14 cellular contexts compared by ENCODE assay signal in the genomic region with DNA sequence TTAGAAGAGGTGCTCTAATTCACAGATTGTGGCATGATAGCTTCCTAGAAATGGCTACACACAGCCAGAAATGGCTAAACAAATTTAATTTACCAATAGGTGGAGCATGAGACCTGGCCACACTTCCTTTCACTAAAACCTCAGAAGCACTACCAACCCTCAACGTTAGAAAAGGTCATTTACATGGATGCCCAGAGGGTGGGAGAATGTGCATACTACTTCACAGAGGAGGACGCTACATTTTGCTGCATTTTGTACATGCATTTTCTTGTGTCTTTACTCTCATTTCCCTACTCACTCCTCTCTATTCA. TPM values are rescaled to one million over a fixed set of nuclear protein-coding genes. Genes with fewer than 3 reads are reported as not detected.
DNase-seq lines count a peak whose midpoint lies in the region; ATAC-seq and TF ChIP-seq lines count a peak whose summit lies in the region.
"Had no signal": no experiment of that assay in that cellular context is flagged by ENCODE, and none has a peak within 500 bp of the region (broad histone marks: within the 10 kb centered on the region; RNA-seq: fewer than 3 reads in every experiment).

No MANE protein-coding gene starts in this region.

- no peak overlapping the region for H3K4me2 ChIP-seq in mesendoderm (ENCODE audit: low read length)

- no peaks in the 10 kb centered on the region for H3K9me3 ChIP-seq in CD8-positive, alpha-beta T cell (ENCODE audit: low read length)
- H3K9me3 ChIP-seq: prostate gland had no signal

- no peak overlapping the region for H2BK15ac ChIP-seq in mesendoderm (replicated peaks; ENCODE audit: low read depth)

- H3K79me2 ChIP-seq in mesendoderm (ENCODE audit: control insufficient read depth, insufficient read depth, low read length), result no peaks in the 10 kb centered on the region

- H3K4ac ChIP-seq in mesendoderm (ENCODE audit: low read depth, low read length), result no peak overlapping the region

- no peak overlapping the region for H2BK120ac ChIP-seq in mesendoderm (ENCODE audit: low read depth, low read length)

- no peak overlapping the region for H4K5ac ChIP-seq in mesendoderm (ENCODE audit: low read length)

- no peak overlapping the region for H3K56ac ChIP-seq in mesendoderm (ENCODE audit: low read length)

- no peak overlapping the region for H3K9ac ChIP-seq in mesendoderm (ENCODE audit: low read length)

- intact Hi-C loops in CD8-positive, alpha-beta T cell (cut with DNase I, micrococcal nuclease), result no loop called here

- H3K36me3 ChIP-seq in CD8-positive, alpha-beta T cell (ENCODE audit: insufficient read depth, low read length), result no peaks in the 10 kb centered on the region
- H3K36me3 ChIP-seq in mesendoderm (ENCODE audit: control insufficient read depth, insufficient read depth, low read length), result no peaks in the 10 kb centered on the region
- H3K36me3 ChIP-seq: heart right ventricle, prostate gland had no signal

- whole genome bisulfite sequencing in mesendoderm (ENCODE audit: extremely low coverage, insufficient coverage, low lambda C conversion rate), result no CpG with 5 or more reads among the region's 2 CpGs

- H2BK5ac ChIP-seq in mesendoderm (ENCODE audit: low read length), result no peak overlapping the region

- H4K8ac ChIP-seq in mesendoderm (ENCODE audit: low read depth, low read length), result no peak overlapping the region

- no peaks in the 10 kb centered on the region for H3K27me3 ChIP-seq in CD8-positive, alpha-beta T cell (ENCODE audit: insufficient read depth, low read length)
- H3K27me3 ChIP-seq in mesendoderm (ENCODE audit: insufficient read depth, low read length, poor library complexity), result no peaks in the 10 kb centered on the region
- H3K27me3 ChIP-seq: heart right ventricle had no signal

- no peak overlapping the region for H3K18ac ChIP-seq in mesendoderm (ENCODE audit: low read length)

- no peaks in the 10 kb centered on the region for H3K79me1 ChIP-seq in mesendoderm (ENCODE audit: low read length)

- peaks cover 40% of the 10 kb centered on the region for H3K4me1 Mint-ChIP-seq in CD8-positive, alpha-beta T cell (ENCODE audit: low read depth)

- H3K23ac ChIP-seq in mesendoderm (ENCODE audit: low read length), result no peak overlapping the region

- POLR2A ChIA-PET in CD8-positive, alpha-beta T cell (lab: Charles Lee), result no interaction called here

- CTCF ChIA-PET in CD8-positive, alpha-beta T cell (lab: Charles Lee), result interaction anchor here (1.0 kb wide), 1 partner anchor 53 kb away, joined by 3 read pairs; no protein-coding TSS in a partner anchor

- H3K4me3 Mint-ChIP-seq in CD8-positive, alpha-beta T cell, result no peak overlapping the region

- no peaks in the 10 kb centered on the region for H3K27me3 Mint-ChIP-seq in CD8-positive, alpha-beta T cell (ENCODE audit: low read depth)

- TF ChIP-seq CTCF in CD8-positive, alpha-beta T cell (IDR thresholded peaks at IDR 0.05), result no peak

- no peaks in the 10 kb centered on the region for H3K9me3 Mint-ChIP-seq in CD8-positive, alpha-beta T cell
- peaks cover 0 to 7% of the 10 kb centered on the region in 2 donors for H3K9me3 Mint-ChIP-seq in activated naive CD4-positive, alpha-beta T cell treated with anti-CD3 and anti-CD28 coated beads, Interleukin-2, amount 50 U/mL, for 72 hours

- H3K36me3 Mint-ChIP-seq in CD8-positive, alpha-beta T cell, result no peaks in the 10 kb centered on the region
- H3K36me3 Mint-ChIP-seq in activated naive CD4-positive, alpha-beta T cell treated with anti-CD3 and anti-CD28 coated beads, Interleukin-2, amount 50 U/mL, for 72 hours, result peaks cover 0 to 9% of the 10 kb centered on the region in 2 donors

- peaks cover 13% of the 10 kb centered on the region for H3K4me1 ChIP-seq in CD8-positive, alpha-beta T cell (ENCODE audit: insufficient read depth, low read length)
- no peaks in the 10 kb centered on the region for H3K4me1 ChIP-seq in mesendoderm (ENCODE audit: control insufficient read depth, low read depth, low read length)

- H3K27ac Mint-ChIP-seq in CD8-positive, alpha-beta T cell, result peak overlapping the region; percentile 60
- peak overlapping the region in 1 of 2 donors; percentile 17 for H3K27ac Mint-ChIP-seq in activated naive CD4-positive, alpha-beta T cell treated with anti-CD3 and anti-CD28 coated beads, Interleukin-2, amount 50 U/mL, for 72 hours

- no peak overlapping the region for H3K27ac ChIP-seq in CD8-positive, alpha-beta T cell (ENCODE audit: low read depth, low read length)
- no peak overlapping the region for H3K27ac ChIP-seq in mesendoderm (ENCODE audit: low read depth, low read length)
- H3K27ac ChIP-seq: prostate gland had no signal

- H2AK5ac ChIP-seq in mesendoderm (ENCODE audit: low read length), result no peak overlapping the region

- no peak for DNase-seq in CD8-positive, alpha-beta T cell
- DNase-seq in Jurkat, Clone E6-1 (ENCODE audit: low read depth, low spot score), result peak; percentile 56
- no peak for DNase-seq in activated naive CD4-positive, alpha-beta T cell treated with anti-CD3 and anti-CD28 coated beads, Interleukin-2, amount 50 U/mL, for 72 hours (ENCODE audit: low spot score in 2 of 2)
- DNase-seq in mesendoderm (peak; percentile 18), OCI-M2 (lab: John Stamatoyannopoulos, UW; ENCODE audit: unreplicated experiment) (no peak), iPS-NIHi11 (ENCODE audit: low spot score) (no peak)
- DNase-seq: amygdala; heart right ventricle; stimulated activated CD4-positive, alpha-beta T cell treated with anti-CD3 and anti-CD28 coated beads, Interleukin-4, amount 100 ng/mL, for 24 hours had no signal

- no peak overlapping the region for H3K4me3 ChIP-seq in CD8-positive, alpha-beta T cell (ENCODE audit: low read depth, low read length)
- H3K4me3 ChIP-seq in Jurkat, Clone E6-1 (ENCODE audit: low read length), result no peak overlapping the region
- no peak overlapping the region for H3K4me3 ChIP-seq in mesendoderm (ENCODE audit: low read length)
- H3K4me3 ChIP-seq: heart right ventricle, prostate gland had no signal

- ATAC-seq in CD8-positive, alpha-beta T cell, result no peak
- ATAC-seq in activated naive CD4-positive, alpha-beta T cell treated with anti-CD3 and anti-CD28 coated beads, Interleukin-2, amount 50 U/mL, for 72 hours, result peak; percentile 16 to 18
- ATAC-seq in HG02840 (IDR thresholded peaks at IDR 0.05; ENCODE audit: low FRiP score, unreplicated experiment) (no peak), HG03108 (IDR thresholded peaks at IDR 0.05; ENCODE audit: unreplicated experiment) (no peak)

RNA-seq across cellular contexts. Expression of a gene that starts 40.2 kb away (rescaled TPM):
- not detected for total RNA-seq in CD8-positive, alpha-beta T cell
- not detected for polyA plus RNA-seq in Jurkat, Clone E6-1 (2012; ENCODE audit: insufficient read depth, insufficient read length)
- under 1 TPM in 1 of 2 donors, not detected in 1; 0.16 TPM for total RNA-seq in activated naive CD4-positive, alpha-beta T cell treated with anti-CD3 and anti-CD28 coated beads, Interleukin-2, amount 50 U/mL, for 72 hours
- 0.42 TPM for polyA plus RNA-seq in mesendoderm (2013, experiment 1 of 2)
- polyA plus RNA-seq in mesendoderm (2013, experiment 2 of 2), result 0.29 TPM

RNA-seq across cellular contexts. Expression of a gene that starts 58.1 kb away (rescaled TPM):
- total RNA-seq in CD8-positive, alpha-beta T cell, result under 1 TPM; 0.08 to 0.11 TPM
- not detected for polyA plus RNA-seq in Jurkat, Clone E6-1 (2012; ENCODE audit: insufficient read depth, insufficient read length)
- total RNA-seq in activated naive CD4-positive, alpha-beta T cell treated with anti-CD3 and anti-CD28 coated beads, Interleukin-2, amount 50 U/mL, for 72 hours, result under 1 TPM; 0.14 to 0.20 TPM
- 0.01 TPM for polyA plus RNA-seq in mesendoderm (2013, experiment 1 of 2)
- 0.04 TPM for polyA plus RNA-seq in mesendoderm (2013, experiment 2 of 2)
- total RNA-seq: mesenteric fat pad, subcutaneous adipose tissue had no signal

Comparison
In these comparisons a context has a peak if more than half of its experiments do, and no peak if none do; other contexts are left out.
1. ATAC-seq: peak in activated naive CD4-positive, alpha-beta T cell treated with anti-CD3 and anti-CD28 coated beads, Interleukin-2, amount 50 U/mL, for 72 hours (2 of 2); none in CD8-positive, alpha-beta T cell (single experiment), HG02840 (single experiment) and HG03108 (single experiment).
2. DNase-seq: peak in Jurkat, Clone E6-1 (single experiment) and mesendoderm (single experiment); none in CD8-positive, alpha-beta T cell (0 of 7), activated naive CD4-positive, alpha-beta T cell treated with anti-CD3 and anti-CD28 coated beads, Interleukin-2, amount 50 U/mL, for 72 hours (0 of 2), OCI-M2 (single experiment) and iPS-NIHi11 (single experiment).